In the genomic region with DNA sequence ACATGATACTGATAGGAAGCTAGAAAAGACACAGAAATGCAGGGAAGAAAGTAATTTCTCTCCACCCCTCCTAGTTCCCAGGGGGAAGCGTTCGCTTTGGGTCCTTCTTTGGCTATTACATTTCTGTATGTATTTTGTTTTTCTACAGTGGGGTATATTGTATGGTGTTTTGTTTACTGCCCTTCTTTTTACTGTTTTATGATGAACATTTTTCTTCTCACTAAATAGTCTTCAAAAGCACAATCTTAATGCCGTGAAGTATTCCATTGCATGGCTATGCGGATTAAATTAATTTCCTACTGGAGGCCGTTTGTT, we compare ENCODE assay signal across 9 cellular contexts. TPM values are rescaled to one million over a fixed set of nuclear protein-coding genes. Genes with fewer than 3 reads are reported as not detected.
DNase-seq lines count a peak whose midpoint lies in the region; ATAC-seq and TF ChIP-seq lines count a peak whose summit lies in the region.
"Had no signal": no experiment of that assay in that cellular context is flagged by ENCODE, and none has a peak within 500 bp of the region (broad histone marks: within the 10 kb centered on the region; RNA-seq: fewer than 3 reads in every experiment).

No MANE protein-coding gene starts in this region.

- H3K27me3 ChIP-seq in Caco-2 (replicated peaks; ENCODE audit: control insufficient read depth, insufficient read depth, low read length) (no peaks in the 10 kb centered on the region), Peyer's patch (no peaks in the 10 kb centered on the region), parathyroid adenoma (ENCODE audit: control insufficient read depth, insufficient read depth, low read length) (no peaks in the 10 kb centered on the region)

- no peak for TF ChIP-seq POLR2A in Peyer's patch (IDR thresholded peaks at IDR 0.05)

- TF ChIP-seq CTCF in Caco-2 (IDR thresholded peaks at IDR 0.05; ENCODE audit: insufficient read depth in 1 of 2, low read depth in 1 of 2, low read length in 1 of 2, severe bottlenecking in 1 of 2, unreplicated experiment in 1 of 2): peak in 1 of 2 experiments; percentile 53
- no peak for TF ChIP-seq CTCF in Peyer's patch (IDR thresholded peaks at IDR 0.05)
- no peak for TF ChIP-seq CTCF in epithelial cell of proximal tubule (conservative IDR thresholded peaks at IDR 0.05; ENCODE audit: low read depth, low read length)
- no peak for TF ChIP-seq CTCF in parathyroid adenoma (IDR thresholded peaks at IDR 0.05)

- CTCF ChIA-PET in Caco-2 (lab: Charles Lee) (interaction anchor here (1.0 to 11.4 kb wide), 8 partner anchors 19 to 173 kb away, joined by 3 to 121 read pairs (median 6); a partner anchor contains a TSS), HEK293T (lab: Yijun Ruan, JAX) (interaction anchor here (0.6 to 4.3 kb wide), 6 partner anchors 15 to 582 kb away, joined by 3 to 30 read pairs (median 4); a partner anchor contains a TSS)

- H3K9me3 ChIP-seq in Caco-2 (no peaks in the 10 kb centered on the region), Peyer's patch (no peaks in the 10 kb centered on the region), parathyroid adenoma (ENCODE audit: control insufficient read depth, low read length) (no peaks in the 10 kb centered on the region)

- peak overlapping the region; percentile 72 for H2AFZ ChIP-seq in parathyroid adenoma

- intact Hi-C loops in Caco-2 (cut with micrococcal nuclease; ENCODE audit: unreplicated experiment): loop anchor here (1.0 to 10.0 kb wide), 5 partner anchors 9 to 272 kb away; a partner anchor contains a TSS

- peaks cover 30% of the 10 kb centered on the region for H3K36me3 Mint-ChIP-seq in Caco-2 (ENCODE audit: insufficient read depth, unreplicated experiment)

- DNase-seq in Caco-2 (no peak), Peyer's patch (no peak), epithelial cell of proximal tubule (ENCODE audit: low read depth) (no peak), HEK293T (ENCODE audit: extremely low spot score) (no peak), CD1c-positive myeloid dendritic cell (ENCODE audit: extremely low spot score) (no peak), DMS79 treated with DMSO at 0.1 percent for 48 hours (lab: John Stamatoyannopoulos, UW) (no peak)
- DNase-seq: NCI-H2081 had no signal

- H3K4me1 ChIP-seq in Caco-2 (peaks cover 80% of the 10 kb centered on the region), Peyer's patch (peaks cover 9 to 53% (median 26%) of the 10 kb centered on the region in 4 donors), parathyroid adenoma (peaks cover 35% of the 10 kb centered on the region)

- H3K27ac ChIP-seq in Peyer's patch (peak overlapping the region; percentile 91 to 100 (median 97)), parathyroid adenoma (no peak overlapping the region)

- peak overlapping the region; percentile 86 for H3K4me3 Mint-ChIP-seq in Caco-2 (ENCODE audit: unreplicated experiment)

- POLR2A ChIA-PET in Caco-2 (lab: Charles Lee) (interaction anchor here (1.4 to 4.3 kb wide), 6 partner anchors 8 to 107 kb away, joined by 5 to 37 read pairs (median 12); a partner anchor contains a TSS), HEK293T (lab: Yijun Ruan, JAX) (no interaction called here)

- no peaks in the 10 kb centered on the region for H3K36me3 ChIP-seq in Caco-2 (ENCODE audit: control insufficient read depth, insufficient read depth, low read length)
- H3K36me3 ChIP-seq in Peyer's patch: no peaks in the 10 kb centered on the region
- H3K36me3 ChIP-seq in parathyroid adenoma (ENCODE audit: control insufficient read depth, insufficient read depth, low read length): no peaks in the 10 kb centered on the region

- H3K9ac ChIP-seq in parathyroid adenoma: no peak overlapping the region

- no peaks in the 10 kb centered on the region for H3K27me3 Mint-ChIP-seq in Caco-2 (ENCODE audit: insufficient read depth, unreplicated experiment)

- no peak for ATAC-seq in GM21723 (IDR thresholded peaks at IDR 0.05; ENCODE audit: unreplicated experiment)

- H3K9me3 Mint-ChIP-seq in Caco-2 (ENCODE audit: unreplicated experiment): no peaks in the 10 kb centered on the region

- peak overlapping the region; percentile 100 for H3K27ac Mint-ChIP-seq in Caco-2 (ENCODE audit: unreplicated experiment)

- BruUV-seq in Caco-2 (replicated peaks; lab: Mats Ljungman, UMichigan): no TSS peak

- H3K4me3 ChIP-seq in Caco-2 (ENCODE audit: low read depth, low read length) (peak overlapping the region; percentile 33), Peyer's patch (peak overlapping the region; percentile 67 to 95 (median 86)), epithelial cell of proximal tubule (ENCODE audit: low read depth, low read length) (peak overlapping the region; percentile 72), parathyroid adenoma (ENCODE audit: low read depth, low read length) (peak overlapping the region; percentile 94)

- peaks cover 11% of the 10 kb centered on the region for H3K79me2 ChIP-seq in parathyroid adenoma

- H3K4me2 ChIP-seq in parathyroid adenoma (ENCODE audit: low read length): peak overlapping the region; percentile 85

- H3K4me1 Mint-ChIP-seq in Caco-2 (ENCODE audit: low read depth, unreplicated experiment): peaks cover 52% of the 10 kb centered on the region

TF ChIP-seq in HEK293T, 16 proteins besides CTCF, POLR2A, EP300 and RAD21:
- TF ChIP-seq FOXK2 (IDR thresholded peaks at IDR 0.05) (no peak), BHLHE40 (IDR thresholded peaks at IDR 0.05; ENCODE audit: borderline replicate concordance) (no peak), FOXM1 (IDR thresholded peaks at IDR 0.05; ENCODE audit: borderline replicate concordance) (no peak), NFRKB (IDR thresholded peaks at IDR 0.05) (no peak), CTBP1 (IDR thresholded peaks at IDR 0.05; ENCODE audit: borderline replicate concordance) (no peak), LEF1 (IDR thresholded peaks at IDR 0.05; ENCODE audit: borderline replicate concordance) (no peak), SP1 (IDR thresholded peaks at IDR 0.05) (no peak), SUZ12 (IDR thresholded peaks at IDR 0.05) (no peak), L3MBTL2 (conservative IDR thresholded peaks at IDR 0.05) (no peak)

RNA-seq across cellular contexts. Expression of a gene that starts 0.4 kb away (rescaled TPM):
- 168 and 175 TPM in 2 replicates for total RNA-seq in Caco-2 (2022)
- total RNA-seq in Peyer's patch: 100 to 1,000 TPM in 3 of 4 donors, 10 to 100 TPM in 1; 97.4 to 431 (median 280) TPM
- total RNA-seq in epithelial cell of proximal tubule: 109 and 165 TPM in 2 replicates

RNA-seq across cellular contexts. Expression of a gene that starts 22.3 kb away (rescaled TPM):
- 39.2 and 42.9 TPM in 2 replicates for total RNA-seq in Caco-2 (2022)
- 100 to 1,000 TPM in 1 of 4 donors, 10 to 100 TPM in 3; 63.9 to 690 (median 70.4) TPM for total RNA-seq in Peyer's patch
- 53.3 and 55.3 TPM in 2 replicates for total RNA-seq in epithelial cell of proximal tubule

RNA-seq across cellular contexts. Expression of a gene that starts 22.7 kb away (rescaled TPM):
- total RNA-seq in Caco-2 (2022) (118 and 125 TPM in 2 replicates), Peyer's patch (100 to 1,000 TPM in 3 of 4 donors, 10 to 100 TPM in 1; 91.8 to 151 (median 115) TPM), epithelial cell of proximal tubule (119 and 173 TPM in 2 replicates)

RNA-seq across cellular contexts. Expression of a gene that starts 31.8 kb away (rescaled TPM):
- 0.29 and 0.44 TPM in 2 replicates for total RNA-seq in Caco-2 (2022)
- 1 to 10 TPM; 3.3 to 7.0 (median 3.9) TPM for total RNA-seq in Peyer's patch
- 1.0 and 2.3 TPM in 2 replicates for total RNA-seq in epithelial cell of proximal tubule

Comparison
In these comparisons a context has a peak if more than half of its experiments do, and no peak if none do; other contexts are left out.
1. H3K4me3 ChIP-seq: peak in every context shown above with its lines; median percentile 94 in parathyroid adenoma; 86 in Peyer's patch; 72 in epithelial cell of proximal tubule; 33 in Caco-2.